Comparison of ENCODE assay signal across 23 cellular contexts in genomic region chr2:45438872-45439665, GRCh38.
"Had no signal": no experiment of that assay in that cellular context is flagged by ENCODE, and none has a peak within 500 bp of the region (broad histone marks: within the 10 kb centered on the region; RNA-seq: fewer than 3 reads in every experiment).

No MANE protein-coding gene starts in this region.

- H3K27ac Mint-ChIP-seq: activated CD4-positive, alpha-beta T cell treated with anti-CD3 and anti-CD28 coated beads, Interleukin-2, amount 10 ng/mL, durations not matched to agents 7 days and 5 days; activated naive CD8-positive, alpha-beta T cell; activated T-cell treated with anti-CD3 and anti-CD28 coated beads, Interleukin-2, amount 50 U/mL, for 72 hours; nephron progenitor cell; type B pancreatic cell had no signal

- ATAC-seq: activated T-cell treated with anti-CD3 and anti-CD28 coated beads, Interleukin-2, amount 50 U/mL, for 72 hours; body of pancreas; right cardiac atrium; stimulated activated naive CD8-positive, alpha-beta T cell treated with anti-CD3 and anti-CD28 coated beads, Interleukin-15, Interleukin-2, amounts not matched to agents 100 U/mL and 50 U/mL, for 24 hours had no signal

- H3K36me3 ChIP-seq: esophagus squamous epithelium, prostate gland had no signal

- H3K27me3 ChIP-seq: body of pancreas, esophagus squamous epithelium had no signal

- FAIRE-seq: small intestine had no signal

- H3K27me3 Mint-ChIP-seq: activated CD4-positive, alpha-beta T cell treated with anti-CD3 and anti-CD28 coated beads, Interleukin-2, amount 10 ng/mL, durations not matched to agents 7 days and 5 days; activated naive CD8-positive, alpha-beta T cell; type B pancreatic cell had no signal

- DNase-seq: activated CD4-positive, alpha-beta T cell treated with anti-CD3 and anti-CD28 coated beads, Interleukin-2, amount 10 ng/mL, durations not matched to agents 7 days and 5 days; activated CD8-positive, alpha-beta memory T cell treated with anti-CD3 and anti-CD28 coated beads, Interleukin-2, amount 50 U/mL, for 48 hours; activated gamma-delta T cell treated with Interleukin-2 at 50 U/mL for 16 hours; activated T-cell treated with anti-CD3 and anti-CD28 coated beads, Interleukin-2, amount 50 U/mL, for 72 hours; amniotic stem cell; body of pancreas; central memory CD4-positive, alpha-beta T cell; cortex of kidney; effector CD4-positive, alpha-beta T cell; esophagus squamous epithelium; glutamatergic neuron; kidney glomerular epithelial cell; mesendoderm; nephron progenitor cell; occipital lobe; right cardiac atrium; small intestine; stimulated activated CD4-positive, alpha-beta T cell treated with anti-CD3 and anti-CD28 coated beads, Interleukin-4, amount 100 ng/mL, for 4 hours; stimulated activated CD8-positive, alpha-beta memory T cell treated with anti-CD3 and anti-CD28 coated beads, Interleukin-4, amount 100 ng/mL, for 48 hours; stimulated activated naive CD8-positive, alpha-beta T cell treated with anti-CD3 and anti-CD28 coated beads, Interleukin-15, Interleukin-2, amounts not matched to agents 100 U/mL and 50 U/mL, for 24 hours had no signal

- H3K9me3 ChIP-seq: body of pancreas, esophagus squamous epithelium, prostate gland had no signal

- H3K4me1 Mint-ChIP-seq: nephron progenitor cell had no signal

- H3K4me1 ChIP-seq: esophagus squamous epithelium, prostate gland had no signal

- H3K4me3 ChIP-seq: body of pancreas, esophagus squamous epithelium, prostate gland had no signal

- H3K9me3 Mint-ChIP-seq: type B pancreatic cell had no signal

- H3K4me3 Mint-ChIP-seq: activated CD4-positive, alpha-beta T cell treated with anti-CD3 and anti-CD28 coated beads, Interleukin-2, amount 10 ng/mL, durations not matched to agents 7 days and 5 days; activated naive CD8-positive, alpha-beta T cell; activated T-cell treated with anti-CD3 and anti-CD28 coated beads, Interleukin-2, amount 50 U/mL, for 72 hours; nephron progenitor cell; type B pancreatic cell had no signal

- H3K27ac ChIP-seq: body of pancreas, esophagus squamous epithelium, prostate gland had no signal
